In the genomic region with DNA sequence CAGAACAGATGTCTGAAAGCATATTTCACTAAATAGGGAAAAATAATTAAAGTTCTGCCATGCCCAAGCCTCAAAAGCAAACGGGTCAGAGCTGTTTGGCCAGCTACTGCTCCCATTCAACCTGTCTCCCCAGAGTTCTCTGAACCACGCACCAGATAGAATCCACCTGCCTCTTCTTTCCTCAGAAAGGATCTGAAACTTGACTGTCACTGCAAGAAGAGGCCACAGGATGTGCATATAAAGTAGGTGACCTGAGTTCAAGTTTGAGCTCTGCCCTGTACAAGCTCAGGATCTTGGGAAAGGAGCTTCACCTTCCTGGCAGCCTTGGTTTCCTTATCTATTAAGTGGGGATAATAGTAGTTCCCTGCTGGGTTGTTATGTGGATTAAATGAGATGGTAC, we compare ENCODE assay signal across 20 cellular contexts.
"Had no signal": no experiment of that assay in that cellular context is flagged by ENCODE, and none has a peak within 500 bp of the region (broad histone marks: within the 10 kb centered on the region; RNA-seq: fewer than 3 reads in every experiment).

No MANE protein-coding gene starts in this region.

- H3K36me3 Mint-ChIP-seq: T-cell had no signal

- H3K27ac Mint-ChIP-seq: T-cell had no signal

- H3K4me1 ChIP-seq: Peyer's patch had no signal

- DNase-seq: KBM-7, NCI-H1092, NCI-H1105 treated with DMSO at 0.1 percent for 48 hours, NCI-H1417 treated with DMSO at 0.1 percent for 48 hours, NCI-H146, NCI-H1694 treated with DMSO at 0.1 percent for 48 hours, NCI-H1930, NCI-H2081, NCI-H2107, NCI-H2227 treated with DMSO at 0.1 percent for 48 hours, NCI-H524, NCI-H526 treated with DMSO at 0.1 percent for 48 hours, NCI-H748 treated with DMSO at 0.1 percent for 48 hours, PC-3, Peyer's patch, SHP77 treated with DMSO at 0.1 percent for 48 hours, SJCRH30, SW 1271, T-cell had no signal

- H3K9me3 ChIP-seq: Peyer's patch, SJCRH30 had no signal

- H3K36me3 ChIP-seq: Peyer's patch, SJCRH30 had no signal

- H3K4me3 ChIP-seq: Peyer's patch, SJCRH30 had no signal

- H3K4me1 Mint-ChIP-seq: T-cell had no signal

- H3K27me3 ChIP-seq: Peyer's patch, SJCRH30 had no signal

- H3K27ac ChIP-seq: Peyer's patch, SJCRH30 had no signal

- ATAC-seq: PC-3, Right ventricle myocardium inferior, T-cell had no signal

- H3K4me3 Mint-ChIP-seq: T-cell had no signal

- H3K9me3 Mint-ChIP-seq: T-cell had no signal
